In the genomic region with DNA sequence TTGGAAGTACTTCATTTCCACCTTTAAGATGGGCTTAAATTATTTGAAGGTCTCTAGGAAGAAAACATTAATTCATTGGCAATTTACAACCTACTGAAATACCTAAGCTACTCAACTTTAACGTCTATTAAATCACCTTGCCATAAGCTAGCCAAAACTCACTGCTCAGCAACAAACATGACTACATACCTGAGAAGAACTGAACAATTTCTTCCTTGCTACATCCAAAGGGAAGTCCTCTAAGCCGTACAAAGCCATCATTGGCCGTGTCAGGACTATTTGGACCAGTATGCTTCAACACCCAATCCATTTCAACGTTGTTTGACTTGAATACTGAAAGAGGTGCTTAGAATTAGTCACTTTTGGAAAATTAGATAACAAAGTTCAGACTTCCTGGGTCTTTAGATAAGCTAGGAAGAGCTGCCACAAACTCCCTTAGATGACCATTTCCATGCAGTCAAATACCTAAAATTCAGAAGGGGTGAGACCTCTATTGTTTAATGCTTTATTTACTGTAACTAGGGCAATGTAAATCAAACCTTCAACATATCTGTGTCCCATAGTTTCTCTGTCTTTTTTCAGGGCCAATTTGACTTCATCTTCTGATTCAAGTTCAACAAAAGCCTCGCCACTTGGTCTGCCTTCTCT, we compare ENCODE assay signal across 8 cellular contexts. TPM values are rescaled to one million over a fixed set of nuclear protein-coding genes. Genes with fewer than 3 reads are reported as not detected.
DNase-seq lines count a peak whose midpoint lies in the region; ATAC-seq and TF ChIP-seq lines count a peak whose summit lies in the region.

No MANE protein-coding gene starts in this region.

- CTCF ChIA-PET in activated B cell treated with CpG ODN at 0.5 μM for 24 hours (lab: Charles Lee): no interaction called here

- TF ChIP-seq CTCF in activated B cell treated with CpG ODN at 0.5 μM for 24 hours (IDR thresholded peaks at IDR 0.05): no peak

- POLR2A ChIA-PET in activated B cell treated with CpG ODN at 0.5 μM for 24 hours (lab: Charles Lee): interaction anchor here (0.7 to 6.8 kb wide), 5 partner anchors 10 to 890 kb away, joined by 3 to 93 read pairs (median 4); partner anchors contain the start of gene ZNF354A

- H3K4me3 ChIP-seq in right cardiac atrium (ENCODE audit: low read length): peak overlapping the region; percentile 69

- no peaks in the 10 kb centered on the region for H3K9me3 Mint-ChIP-seq in activated B cell treated with CpG ODN at 0.5 μM for 24 hours
- H3K9me3 Mint-ChIP-seq in stimulated activated effector memory CD8-positive, alpha-beta T cell treated with anti-CD3 and anti-CD28 coated beads, Interleukin-12 subunit alpha, Interleukin-12 subunit beta, amount 100 ng/mL, for 72 hours: no peaks in the 10 kb centered on the region

- no peaks in the 10 kb centered on the region for H3K27me3 ChIP-seq in right cardiac atrium (ENCODE audit: control insufficient read depth, insufficient read depth)

- H3K36me3 Mint-ChIP-seq in activated B cell treated with CpG ODN at 0.5 μM for 24 hours (ENCODE audit: low read depth): peaks cover 74% of the 10 kb centered on the region
- peaks cover 89% of the 10 kb centered on the region for H3K36me3 Mint-ChIP-seq in stimulated activated effector memory CD8-positive, alpha-beta T cell treated with anti-CD3 and anti-CD28 coated beads, Interleukin-12 subunit alpha, Interleukin-12 subunit beta, amount 100 ng/mL, for 72 hours

- intact Hi-C loops in activated B cell treated with CpG ODN at 0.5 μM for 24 hours (cut with micrococcal nuclease): loop anchor here (2.0 to 10.0 kb wide), 4 partner anchors 174 to 1489 kb away; partner anchors contain the start of genes LTC4S, MRNIP and RMND5B
- intact Hi-C loops in right cardiac atrium (cut with DNase I): no loop called here
- intact Hi-C loops in posterior cingulate gyrus (cut with DNase I): loop anchor here (5.0 kb wide), 1 partner anchor 64 kb away; no protein-coding TSS in a partner anchor

- no peaks in the 10 kb centered on the region for H3K9me3 ChIP-seq in right cardiac atrium (ENCODE audit: control insufficient read depth, low read length)

- H3K4me3 Mint-ChIP-seq in activated B cell treated with CpG ODN at 0.5 μM for 24 hours: peak overlapping the region; percentile 98
- H3K4me3 Mint-ChIP-seq in stimulated activated effector memory CD8-positive, alpha-beta T cell treated with anti-CD3 and anti-CD28 coated beads, Interleukin-12 subunit alpha, Interleukin-12 subunit beta, amount 100 ng/mL, for 72 hours: peak overlapping the region; percentile 96

- no peak overlapping the region for H3K27ac ChIP-seq in right cardiac atrium (ENCODE audit: low read length)

- no peaks in the 10 kb centered on the region for H3K4me1 ChIP-seq in right cardiac atrium (ENCODE audit: control insufficient read depth, insufficient read depth, low read length)

- DNase-seq in DMS53 (lab: John Stamatoyannopoulos, UW) (peak; percentile 39), DMS53 treated with DMSO at 0.1 percent for 48 hours (lab: John Stamatoyannopoulos, UW; ENCODE audit: unreplicated experiment) (no peak), activated B cell treated with CpG ODN at 0.5 μM for 24 hours (no peak), right cardiac atrium (no peak), NCI-H1694 (lab: John Stamatoyannopoulos, UW) (no peak), posterior cingulate gyrus (no peak), mesenteric fat pad (ENCODE audit: low spot score) (no peak)
- no peak for DNase-seq in stimulated activated effector memory CD8-positive, alpha-beta T cell treated with anti-CD3 and anti-CD28 coated beads, Interleukin-12 subunit alpha, Interleukin-12 subunit beta, amount 100 ng/mL, for 72 hours (ENCODE audit: low spot score in 2 of 2)

- WGBS in right cardiac atrium: 11% methylated on average over 5 of the region's 5 CpGs

- no peaks in the 10 kb centered on the region for H3K27me3 Mint-ChIP-seq in activated B cell treated with CpG ODN at 0.5 μM for 24 hours

- ATAC-seq in activated B cell treated with CpG ODN at 0.5 μM for 24 hours (ENCODE audit: low read depth): no peak
- no peak for ATAC-seq in right cardiac atrium
- no peak for ATAC-seq in stimulated activated effector memory CD8-positive, alpha-beta T cell treated with anti-CD3 and anti-CD28 coated beads, Interleukin-12 subunit alpha, Interleukin-12 subunit beta, amount 100 ng/mL, for 72 hours

- peaks cover 59% of the 10 kb centered on the region for H3K4me1 Mint-ChIP-seq in activated B cell treated with CpG ODN at 0.5 μM for 24 hours
- H3K4me1 Mint-ChIP-seq in stimulated activated effector memory CD8-positive, alpha-beta T cell treated with anti-CD3 and anti-CD28 coated beads, Interleukin-12 subunit alpha, Interleukin-12 subunit beta, amount 100 ng/mL, for 72 hours: peaks cover 81% of the 10 kb centered on the region

- peak overlapping the region; percentile 99 for H3K27ac Mint-ChIP-seq in activated B cell treated with CpG ODN at 0.5 μM for 24 hours
- H3K27ac Mint-ChIP-seq in stimulated activated effector memory CD8-positive, alpha-beta T cell treated with anti-CD3 and anti-CD28 coated beads, Interleukin-12 subunit alpha, Interleukin-12 subunit beta, amount 100 ng/mL, for 72 hours: peak overlapping the region; percentile 100

RNA-seq across cellular contexts. Expression of gene HNRNPH1, which starts 2.6 kb away (rescaled TPM):
- total RNA-seq in activated B cell treated with CpG ODN at 0.5 μM for 24 hours: 1,061 and 1,210 TPM in 2 replicates
- total RNA-seq in right cardiac atrium: 100 to 1,000 TPM; 210 to 253 (median 233) TPM
- 121 TPM for polyA plus RNA-seq in right cardiac atrium
- 429 TPM for total RNA-seq in mesenteric fat pad

Comparison
In these comparisons a context has a peak if more than half of its experiments do, and no peak if none do; other contexts are left out.
1. intact Hi-C loops: an anchor here in activated B cell treated with CpG ODN at 0.5 μM for 24 hours (2.0 to 10.0 kb wide) and posterior cingulate gyrus (5.0 kb wide); none called in right cardiac atrium.